Comparison of ENCODE assay signal across 1 cellular context in genomic region chr11:33723238-33723881, GRCh38.
TF ChIP-seq lines count a peak whose summit lies in the region.

No MANE protein-coding gene starts in this region.

TF ChIP-seq in K562, 482 proteins besides CTCF, POLR2A, EP300 and RAD21 (continued from another document and continues in another):
- TF ChIP-seq E2F1 (CRISPR knock-in tag; IDR thresholded peaks at IDR 0.05): no peak
- no peak for TF ChIP-seq ZNF384 (IDR thresholded peaks at IDR 0.05; ENCODE audit: low read depth, low read length)
- TF ChIP-seq BHLHE40 (IDR thresholded peaks at IDR 0.05; ENCODE audit: low read length): no peak
- no peak for TF ChIP-seq ZFP30 (CRISPR knock-in tag; IDR thresholded peaks at IDR 0.05; ENCODE audit: borderline replicate concordance)
- TF ChIP-seq JUND (IDR thresholded peaks at IDR 0.05; ENCODE audit: borderline replicate concordance, low read depth, low read length): peak; percentile 95
- TF ChIP-seq JUND (tag; IDR thresholded peaks at IDR 0.05; ENCODE audit: borderline replicate concordance, low read depth, low read length): peak; percentile 95; the same call in 2 of the 3 replicates
- no peak for TF ChIP-seq ZNF444 (CRISPR knock-in tag; IDR thresholded peaks at IDR 0.05)
- TF ChIP-seq MECOM (CRISPR knock-in tag; IDR thresholded peaks at IDR 0.05): peak; percentile 23; the same call in 1 of the 2 replicates
- TF ChIP-seq SPI1 (IDR thresholded peaks at IDR 0.05; ENCODE audit: borderline replicate concordance, low read depth, low read length): 0 out of 2 replicates have a peak, but pooled peaks have one; percentile 16
- no peak for TF ChIP-seq CREB3 (tag; conservative IDR thresholded peaks at IDR 0.05; ENCODE audit: low read depth)
- no peak for TF ChIP-seq ZNF41 (CRISPR knock-in tag; conservative IDR thresholded peaks at IDR 0.05)
- TF ChIP-seq ZNF778 (CRISPR knock-in tag; IDR thresholded peaks at IDR 0.05): no peak
- TF ChIP-seq SRF (CRISPR knock-in tag; IDR thresholded peaks at IDR 0.05): no peak
- no peak for TF ChIP-seq ESRRB (CRISPR knock-in tag; IDR thresholded peaks at IDR 0.05; ENCODE audit: borderline replicate concordance)
- no peak for TF ChIP-seq ZMIZ1 (IDR thresholded peaks at IDR 0.05; ENCODE audit: low read depth in 2 of 2, low read length in 2 of 2)
- no peak for TF ChIP-seq NR3C1 (CRISPR knock-in tag; IDR thresholded peaks at IDR 0.05)
- TF ChIP-seq ZNF232 (CRISPR knock-in tag; IDR thresholded peaks at IDR 0.05): no peak
- TF ChIP-seq VEZF1 (CRISPR knock-in tag; IDR thresholded peaks at IDR 0.05): no peak; the same call in 1 of the 2 replicates
- no peak for TF ChIP-seq SIRT6 (IDR thresholded peaks at IDR 0.05; ENCODE audit: low read depth, low read length)
- no peak for TF ChIP-seq SIX5 (IDR thresholded peaks at IDR 0.05; ENCODE audit: borderline replicate concordance in 1 of 2, insufficient read depth in 1 of 2, low read depth in 1 of 2, low read length in 2 of 2)
- no peak for TF ChIP-seq KAT2B (IDR thresholded peaks at IDR 0.05; ENCODE audit: low read depth, low read length)
- no peak for TF ChIP-seq NCOA4 (IDR thresholded peaks at IDR 0.05; ENCODE audit: partially characterized antibody)
- no peak for TF ChIP-seq BRD9 (IDR thresholded peaks at IDR 0.05; ENCODE audit: low read depth, partially characterized antibody)
- no peak for TF ChIP-seq HNRNPLL (IDR thresholded peaks at IDR 0.05; ENCODE audit: low read depth, low read length, poor library complexity, severe bottlenecking)
- no peak for TF ChIP-seq U2AF1 (optimal IDR thresholded peaks at IDR 0.05; ENCODE audit: low read depth, low read length)
- no peak for TF ChIP-seq ZNF717 (CRISPR knock-in tag; IDR thresholded peaks at IDR 0.05)
- TF ChIP-seq KDM2B (CRISPR knock-in tag; IDR thresholded peaks at IDR 0.05): no peak
- 0 out of 4 replicates have a peak, but pooled peaks of 1 of the 2 experiments have one; percentile 2 for TF ChIP-seq UBTF (IDR thresholded peaks at IDR 0.05; ENCODE audit: borderline replicate concordance in 1 of 2, low read depth in 2 of 2, low read length in 2 of 2)
- TF ChIP-seq MAX (CRISPR knock-in tag; IDR thresholded peaks at IDR 0.05): no peak
- no peak for TF ChIP-seq HBP1 (CRISPR knock-in tag; IDR thresholded peaks at IDR 0.05)
- TF ChIP-seq POLR3A (IDR thresholded peaks at IDR 0.05; ENCODE audit: borderline replicate concordance, extremely low read depth, insufficient read depth, insufficient read length): no peak
- TF ChIP-seq SRSF7 (optimal IDR thresholded peaks at IDR 0.05; ENCODE audit: low read depth, low read length): no peak
- peak; percentile 87 for TF ChIP-seq SMARCA4 (IDR thresholded peaks at IDR 0.05)
- no peak for TF ChIP-seq CXXC5 (CRISPR knock-in tag; IDR thresholded peaks at IDR 0.05)
- TF ChIP-seq HEY1 (CRISPR knock-in tag; IDR thresholded peaks at IDR 0.05; ENCODE audit: borderline replicate concordance): no peak
- TF ChIP-seq HNRNPUL1 (IDR thresholded peaks at IDR 0.05; ENCODE audit: low read length): no peak
- TF ChIP-seq ZBTB1 (CRISPR knock-in tag; IDR thresholded peaks at IDR 0.05; ENCODE audit: borderline replicate concordance, low read depth): 0 out of 2 replicates have a peak, but pooled peaks have one; percentile 20
- TF ChIP-seq ARID1B (IDR thresholded peaks at IDR 0.05): peak; percentile 88
- peak; percentile 51; the same call in 1 of the 2 replicates for TF ChIP-seq NBN (IDR thresholded peaks at IDR 0.05; ENCODE audit: low read depth)
- no peak for TF ChIP-seq MEF2A (IDR thresholded peaks at IDR 0.05; ENCODE audit: control insufficient read depth, low read depth, low read length)
- TF ChIP-seq CBFA2T3 (IDR thresholded peaks at IDR 0.05): peak; percentile 70
- TF ChIP-seq ZBTB5 (IDR thresholded peaks at IDR 0.05): no peak
- no peak for TF ChIP-seq RBM15 (IDR thresholded peaks at IDR 0.05; ENCODE audit: insufficient read depth, low read length)
- no peak for TF ChIP-seq TSHZ1 (CRISPR knock-in tag; IDR thresholded peaks at IDR 0.05)
- no peak for TF ChIP-seq HSF4 (CRISPR knock-in tag; IDR thresholded peaks at IDR 0.05; ENCODE audit: borderline replicate concordance)
- TF ChIP-seq LCOR (CRISPR knock-in tag; IDR thresholded peaks at IDR 0.05): no peak
- TF ChIP-seq U2AF2 (optimal IDR thresholded peaks at IDR 0.05; ENCODE audit: low read depth, low read length): no peak
- 0 out of 2 replicates have a peak, but pooled peaks have one; percentile 32 for TF ChIP-seq PHF21A (IDR thresholded peaks at IDR 0.05; ENCODE audit: borderline replicate concordance, low read depth)
- no peak for TF ChIP-seq ETV1 (tag; conservative IDR thresholded peaks at IDR 0.05; ENCODE audit: low read depth)
- no peak for TF ChIP-seq ZNF121 (CRISPR knock-in tag; conservative IDR thresholded peaks at IDR 0.05)
- TF ChIP-seq NR2C1 (IDR thresholded peaks at IDR 0.05): no peak
- TF ChIP-seq NR2C1 (tag; IDR thresholded peaks at IDR 0.05): no peak
- no peak for TF ChIP-seq ZFP36 (IDR thresholded peaks at IDR 0.05; ENCODE audit: low read depth, low read length, partially characterized antibody)
